In genomic region chr7:6143997-6144396, GRCh38 we compare ENCODE assay signal across 22 cellular contexts. TPM values are rescaled to one million over a fixed set of nuclear protein-coding genes. Genes with fewer than 3 reads are reported as not detected.
DNase-seq lines count a peak whose midpoint lies in the region; FAIRE-seq and TF ChIP-seq lines count a peak whose summit lies in the region.
"Had no signal": no experiment of that assay in that cellular context is flagged by ENCODE, and none has a peak within 500 bp of the region (broad histone marks: within the 10 kb centered on the region; RNA-seq: fewer than 3 reads in every experiment).

No MANE protein-coding gene starts in this region.

- 0 out of 2 replicates have a peak overlapping the region, but pooled peaks have one; percentile 13 for H3K27ac ChIP-seq in BLaER1
- H3K27ac ChIP-seq in keratinocyte (ENCODE audit: control insufficient read depth, insufficient read depth, low read length) = no peak overlapping the region
- H3K27ac ChIP-seq: SJCRH30 had no signal

- TF ChIP-seq CTCF in Loucy (conservative IDR thresholded peaks at IDR 0.05; ENCODE audit: low read length) (no peak), keratinocyte (optimal IDR thresholded peaks at IDR 0.05 in 1 of 3, IDR thresholded peaks at IDR 0.05 in 1 of 3, conservative IDR thresholded peaks at IDR 0.05 in 1 of 3; ENCODE audit: extremely low read depth in 1 of 3, insufficient read depth in 2 of 3, low read length in 3 of 3) (no peak)

- POLR2A ChIA-PET in activated CD4-positive, alpha-beta memory T cell treated with anti-CD3 and anti-CD28 coated beads, Interleukin-2, amount 10 ng/mL, durations not matched to agents 7 days and 5 days (lab: Charles Lee) = no interaction called here
- POLR2A ChIA-PET in activated CD4-positive, alpha-beta memory T cell treated with anti-CD3 and anti-CD28 coated beads for 36 hours (lab: Charles Lee) = no interaction called here

- CTCF ChIA-PET in activated CD4-positive, alpha-beta memory T cell treated with anti-CD3 and anti-CD28 coated beads, Interleukin-2, amount 10 ng/mL, durations not matched to agents 7 days and 5 days (lab: Charles Lee) = no interaction called here
- CTCF ChIA-PET in activated CD4-positive, alpha-beta memory T cell treated with anti-CD3 and anti-CD28 coated beads for 36 hours (lab: Charles Lee) = no interaction called here

- dilution Hi-C loops in keratinocyte (cut with MboI; ENCODE audit: extremely low pct_ligation_motif_present, low sequenced_read_pairs) = loop anchor here (10.0 kb wide), 1 partner anchor 171 kb away; no protein-coding TSS in a partner anchor

- peak overlapping the region; percentile 38 for H3K27ac Mint-ChIP-seq in activated CD4-positive, alpha-beta memory T cell treated with anti-CD3 and anti-CD28 coated beads, Interleukin-2, amount 10 ng/mL, durations not matched to agents 7 days and 5 days
- no peak overlapping the region for H3K27ac Mint-ChIP-seq in activated CD4-positive, alpha-beta memory T cell treated with anti-CD3 and anti-CD28 coated beads for 36 hours
- H3K27ac Mint-ChIP-seq: IgD-negative memory B cell had no signal

- H3K27me3 Mint-ChIP-seq in activated CD4-positive, alpha-beta memory T cell treated with anti-CD3 and anti-CD28 coated beads, Interleukin-2, amount 10 ng/mL, durations not matched to agents 7 days and 5 days = no peaks in the 10 kb centered on the region
- no peaks in the 10 kb centered on the region for H3K27me3 Mint-ChIP-seq in activated CD4-positive, alpha-beta memory T cell treated with anti-CD3 and anti-CD28 coated beads for 36 hours
- H3K27me3 Mint-ChIP-seq: IgD-negative memory B cell had no signal

- H3K9ac ChIP-seq in BLaER1 (no peak overlapping the region), Loucy (ENCODE audit: low read depth, low read length, poor library complexity, severe bottlenecking) (peak overlapping the region; percentile 6), keratinocyte (ENCODE audit: control insufficient read depth, extremely low read depth, insufficient read depth, low read length) (no peak overlapping the region)

- intact Hi-C loops in activated CD4-positive, alpha-beta memory T cell treated with anti-CD3 and anti-CD28 coated beads for 36 hours (cut with micrococcal nuclease) = no loop called here

- H3K9me2 ChIP-seq in Loucy (replicated peaks; ENCODE audit: low read depth, low read length) = no peaks in the 10 kb centered on the region

- no peaks in the 10 kb centered on the region for H3K27me3 ChIP-seq in BLaER1
- H3K27me3 ChIP-seq in Loucy (ENCODE audit: insufficient read depth, low read length, poor library complexity, severe bottlenecking) = no peaks in the 10 kb centered on the region
- H3K27me3 ChIP-seq in keratinocyte (ENCODE audit: control insufficient read depth, extremely low read depth, insufficient read depth, low read length) = no peaks in the 10 kb centered on the region
- H3K27me3 ChIP-seq: MG63, SJCRH30 had no signal

- H4K20me1 ChIP-seq in BLaER1 = no peaks in the 10 kb centered on the region
- H4K20me1 ChIP-seq in Loucy (ENCODE audit: insufficient read depth, low read length, poor library complexity, severe bottlenecking) = no peaks in the 10 kb centered on the region
- H4K20me1 ChIP-seq in keratinocyte (ENCODE audit: control insufficient read depth, extremely low read depth, insufficient read depth, low read length) = no peaks in the 10 kb centered on the region

- peak overlapping the region; percentile 48; the same call in 1 of the 2 replicates for H3K4me2 ChIP-seq in BLaER1
- peak overlapping the region; percentile 29 for H3K4me2 ChIP-seq in Loucy (ENCODE audit: low read depth, low read length, poor library complexity, severe bottlenecking)
- H3K4me2 ChIP-seq in keratinocyte (ENCODE audit: control insufficient read depth, extremely low read depth, insufficient read depth, low read depth, low read length) = no peak overlapping the region

- no peak overlapping the region for H3K4me3 Mint-ChIP-seq in activated CD4-positive, alpha-beta memory T cell treated with anti-CD3 and anti-CD28 coated beads, Interleukin-2, amount 10 ng/mL, durations not matched to agents 7 days and 5 days
- H3K4me3 Mint-ChIP-seq in activated CD4-positive, alpha-beta memory T cell treated with anti-CD3 and anti-CD28 coated beads for 36 hours = no peak overlapping the region
- H3K4me3 Mint-ChIP-seq: CD14-positive monocyte, IgD-negative memory B cell had no signal

- H3K9me1 ChIP-seq in keratinocyte (ENCODE audit: control insufficient read depth, extremely low read depth, insufficient read depth, low read length) = no peaks in the 10 kb centered on the region

- H3K4me1 ChIP-seq in BLaER1 (peaks cover 14% of the 10 kb centered on the region), Loucy (ENCODE audit: insufficient read depth, low read length, poor library complexity, severe bottlenecking) (peaks cover 11% of the 10 kb centered on the region), keratinocyte (ENCODE audit: control insufficient read depth, extremely low read depth, insufficient read depth, low read length) (no peaks in the 10 kb centered on the region)
- H3K4me1 ChIP-seq: SJCRH30 had no signal

- peaks cover 18% of the 10 kb centered on the region for H3K4me1 Mint-ChIP-seq in activated CD4-positive, alpha-beta memory T cell treated with anti-CD3 and anti-CD28 coated beads, Interleukin-2, amount 10 ng/mL, durations not matched to agents 7 days and 5 days
- no peaks in the 10 kb centered on the region for H3K4me1 Mint-ChIP-seq in activated CD4-positive, alpha-beta memory T cell treated with anti-CD3 and anti-CD28 coated beads for 36 hours (ENCODE audit: low read depth)

- no peaks in the 10 kb centered on the region for H3F3A ChIP-seq in Loucy (ENCODE audit: low read depth)

- H3K9me3 ChIP-seq in BLaER1 (no peaks in the 10 kb centered on the region), Loucy (ENCODE audit: insufficient read depth, low read depth, low read length) (no peaks in the 10 kb centered on the region), keratinocyte (ENCODE audit: control insufficient read depth, low read depth, low read length) (no peaks in the 10 kb centered on the region)
- H3K9me3 ChIP-seq: MG63, SJCRH30 had no signal

- H3K36me3 ChIP-seq in BLaER1 = peaks cover 92% of the 10 kb centered on the region
- H3K36me3 ChIP-seq in Loucy (ENCODE audit: insufficient read depth, low read length) = peaks cover 85% of the 10 kb centered on the region
- H3K36me3 ChIP-seq in keratinocyte (ENCODE audit: control insufficient read depth in 2 of 2, extremely low read depth in 1 of 2, insufficient read depth in 2 of 2, low read length in 2 of 2) = peaks cover 30 to 31% of the 10 kb centered on the region in 2 experiments

- H3K9me3 Mint-ChIP-seq in activated CD4-positive, alpha-beta memory T cell treated with anti-CD3 and anti-CD28 coated beads, Interleukin-2, amount 10 ng/mL, durations not matched to agents 7 days and 5 days = no peaks in the 10 kb centered on the region
- H3K9me3 Mint-ChIP-seq in activated CD4-positive, alpha-beta memory T cell treated with anti-CD3 and anti-CD28 coated beads for 36 hours = no peaks in the 10 kb centered on the region
- H3K9me3 Mint-ChIP-seq: IgD-negative memory B cell had no signal

- no peak overlapping the region for H2AFZ ChIP-seq in Loucy (ENCODE audit: low read length)
- H2AFZ ChIP-seq in keratinocyte (ENCODE audit: control insufficient read depth, low read length) = no peak overlapping the region

- H3K4me3 ChIP-seq in BLaER1 (no peak overlapping the region), Loucy (ENCODE audit: low read length, poor library complexity, severe bottlenecking) (no peak overlapping the region), keratinocyte (ENCODE audit: control insufficient read depth in 2 of 3, extremely low read depth in 1 of 3, insufficient read depth in 2 of 3, low read depth in 1 of 3, low read length in 3 of 3) (no peak overlapping the region)
- H3K4me3 ChIP-seq: MG63, SJCRH30 had no signal

- no peaks in the 10 kb centered on the region for H3K79me2 ChIP-seq in Loucy (ENCODE audit: insufficient read depth, low read length)
- no peaks in the 10 kb centered on the region for H3K79me2 ChIP-seq in keratinocyte (ENCODE audit: control insufficient read depth, insufficient read depth, low read length)

- peak; percentile 9 for FAIRE-seq in keratinocyte (lab: Jason Lieb, UNC)
- FAIRE-seq: GM19239 had no signal

- DNase-seq in activated CD4-positive, alpha-beta memory T cell treated with anti-CD3 and anti-CD28 coated beads, Interleukin-2, amount 10 ng/mL, durations not matched to agents 7 days and 5 days = no peak
- DNase-seq in activated CD4-positive, alpha-beta memory T cell treated with anti-CD3 and anti-CD28 coated beads for 36 hours = no peak
- DNase-seq in keratinocyte (ENCODE audit: low read depth, low spot score) (no peak), NCI-H1694 treated with DMSO at 0.1 percent for 48 hours (lab: John Stamatoyannopoulos, UW) (no peak)
- DNase-seq in stimulated activated CD4-positive, alpha-beta T cell treated with anti-CD3 and anti-CD28 coated beads, Interleukin-1b, Interleukin-23, amount 100 ng/mL, for 48 hours = no peak
- DNase-seq: AML-193, EL, GF-D8, Karpas-422, MG63, NCI-H1048, NCI-H1436, NCI-H1930, NCI-H2227 treated with DMSO at 0.1 percent for 48 hours, NCI-H510A, NCI-H748 treated with DMSO at 0.1 percent for 48 hours, SJCRH30 had no signal

- peaks cover 70% of the 10 kb centered on the region for H3K36me3 Mint-ChIP-seq in activated CD4-positive, alpha-beta memory T cell treated with anti-CD3 and anti-CD28 coated beads, Interleukin-2, amount 10 ng/mL, durations not matched to agents 7 days and 5 days (ENCODE audit: low read depth)
- H3K36me3 Mint-ChIP-seq in activated CD4-positive, alpha-beta memory T cell treated with anti-CD3 and anti-CD28 coated beads for 36 hours = peaks cover 48% of the 10 kb centered on the region

RNA-seq across cellular contexts. Expression of gene USP42, which starts 39.2 kb away (rescaled TPM):
- 10 to 100 TPM; 14.5 to 14.8 TPM for total RNA-seq in activated CD4-positive, alpha-beta memory T cell treated with anti-CD3 and anti-CD28 coated beads, Interleukin-2, amount 10 ng/mL, durations not matched to agents 7 days and 5 days
- total RNA-seq in activated CD4-positive, alpha-beta memory T cell treated with anti-CD3 and anti-CD28 coated beads for 36 hours = 1 to 10 TPM; 8.7 to 8.8 TPM
- polyA plus RNA-seq in keratinocyte = 2.5 to 4.1 TPM (median 3.6 TPM) in 3 replicates
- polyA plus RNA-seq in keratinocyte (2011; ENCODE audit: low read depth) = 4.7 TPM
- polyA plus RNA-seq in keratinocyte (2011; cell fraction: cytosol; rRNA removed) = 2.9 and 3.8 TPM in 2 replicates
- polyA plus RNA-seq in keratinocyte (2011; cell fraction: nucleus; rRNA removed) = 9.6 and 10.1 TPM in 2 replicates
- 4.3 and 4.8 TPM in 2 replicates for polyA plus RNA-seq in keratinocyte (2012; ENCODE audit: low replicate concordance)
- polyA minus RNA-seq in keratinocyte = 4.1 to 7.4 TPM (median 4.8 TPM) in 3 replicates
- 2.3 TPM for polyA minus RNA-seq in keratinocyte (2011; cell fraction: cytosol; rRNA and poly(A)+ RNA removed)
- 5.2 and 10.3 TPM in 2 replicates for polyA minus RNA-seq in keratinocyte (2011; cell fraction: nucleus; rRNA and poly(A)+ RNA removed)
